Comparison of ENCODE assay signal across 27 cellular contexts in the genomic region with DNA sequence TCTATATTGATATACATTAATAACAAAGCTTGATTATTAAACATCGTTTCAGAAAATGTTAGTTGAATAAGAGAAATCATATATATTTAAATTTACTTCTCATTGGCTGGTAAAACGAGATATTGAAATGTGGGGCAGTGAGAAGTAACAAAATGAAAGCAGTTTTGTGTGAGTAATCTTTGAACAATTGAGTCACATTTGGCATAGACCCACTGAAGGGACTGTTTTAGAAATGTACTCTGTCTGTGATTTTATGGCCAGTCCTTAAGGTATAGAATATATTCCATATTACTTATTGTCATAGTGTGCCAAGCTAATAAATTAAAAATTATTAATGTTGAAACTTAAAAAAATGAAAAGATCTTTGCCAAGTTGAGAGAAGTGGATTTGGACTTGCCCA.
"Had no signal": no experiment of that assay in that cellular context is flagged by ENCODE, and none has a peak within 500 bp of the region (broad histone marks: within the 10 kb centered on the region; RNA-seq: fewer than 3 reads in every experiment).

No MANE protein-coding gene starts in this region.

- H3K27me3 ChIP-seq: adrenal gland, body of pancreas, MG63, Peyer's patch had no signal

- H3K36me3 Mint-ChIP-seq: activated naive CD8-positive, alpha-beta T cell treated with anti-CD3 and anti-CD28 coated beads, Interleukin-2, amount 10 ng/mL, durations not matched to agents 7 days and 5 days had no signal

- H3K27ac Mint-ChIP-seq: activated CD4-positive, alpha-beta T cell treated with anti-CD3 and anti-CD28 coated beads, Interleukin-2, amount 10 ng/mL, durations not matched to agents 24 days and 14 days; activated CD8-positive, alpha-beta T cell treated with anti-CD3 and anti-CD28 coated beads for 36 hours; activated naive CD8-positive, alpha-beta T cell treated with anti-CD3 and anti-CD28 coated beads, Interleukin-2, amount 10 ng/mL, durations not matched to agents 7 days and 5 days; activated T-cell treated with anti-CD3 and anti-CD28 coated beads, Interleukin-2, amount 50 U/mL, for 72 hours; activated T-helper 17 cell treated with anti-CD3 and anti-CD28 coated beads, Interleukin-2, amount 50 U/mL, for 72 hours had no signal

- H3K4me1 Mint-ChIP-seq: activated CD4-positive, alpha-beta T cell treated with anti-CD3 and anti-CD28 coated beads, Interleukin-2, amount 10 ng/mL, durations not matched to agents 24 days and 14 days; activated naive CD8-positive, alpha-beta T cell treated with anti-CD3 and anti-CD28 coated beads, Interleukin-2, amount 10 ng/mL, durations not matched to agents 7 days and 5 days; activated T-helper 17 cell treated with anti-CD3 and anti-CD28 coated beads, Interleukin-2, amount 50 U/mL, for 72 hours had no signal

- ATAC-seq: activated CD8-positive, alpha-beta T cell treated with anti-CD3 and anti-CD28 coated beads for 36 hours; activated T-cell treated with anti-CD3 and anti-CD28 coated beads, Interleukin-2, amount 50 U/mL, for 72 hours; activated T-helper 17 cell treated with anti-CD3 and anti-CD28 coated beads, Interleukin-2, amount 50 U/mL, for 72 hours; body of pancreas; K562; Right ventricle myocardium inferior had no signal

- H3K9me3 ChIP-seq: adrenal gland, body of pancreas, MG63 had no signal

- DNase-seq: activated CD4-positive, alpha-beta T cell treated with anti-CD3 and anti-CD28 coated beads, Interleukin-2, amount 10 ng/mL, durations not matched to agents 24 days and 14 days; activated CD4-positive, alpha-beta T cell treated with anti-CD3 and anti-CD28 coated beads, Interleukin-2, amount 50 U/mL, for 4 hours; activated CD8-positive, alpha-beta T cell treated with anti-CD3 and anti-CD28 coated beads for 36 hours; activated effector memory CD4-positive, alpha-beta T cell treated with anti-CD3 and anti-CD28 coated beads, Interleukin-2, amount 50 U/mL, for 16 hours; activated naive CD4-positive, alpha-beta T cell; activated naive CD4-positive, alpha-beta T cell treated with anti-CD3 and anti-CD28 coated beads, Interleukin-2, amount 50 U/mL, for 16 hours; activated naive CD8-positive, alpha-beta T cell treated with anti-CD3 and anti-CD28 coated beads, Interleukin-2, amount 10 ng/mL, durations not matched to agents 7 days and 5 days; activated T-cell treated with anti-CD3 and anti-CD28 coated beads, Interleukin-2, amount 50 U/mL, for 1 hour; activated T-cell treated with anti-CD3 and anti-CD28 coated beads, Interleukin-2, amount 50 U/mL, for 72 hours; adrenal gland; body of pancreas; central memory CD4-positive, alpha-beta T cell; IMR-90; MG63; NCI-H1048; NCI-H1436 treated with DMSO at 0.1 percent for 48 hours; NCI-H1694 treated with DMSO at 0.1 percent for 48 hours; NCI-H2029; NCI-H345; NCI-H524 treated with DMSO at 0.1 percent for 48 hours; Peyer's patch; SIG-M5; T1000 had no signal

- H3K27ac ChIP-seq: adrenal gland, body of pancreas, Peyer's patch, RWPE1 had no signal

- H3K4me3 Mint-ChIP-seq: activated CD4-positive, alpha-beta T cell treated with anti-CD3 and anti-CD28 coated beads, Interleukin-2, amount 10 ng/mL, durations not matched to agents 24 days and 14 days; activated CD8-positive, alpha-beta T cell treated with anti-CD3 and anti-CD28 coated beads for 36 hours; activated naive CD8-positive, alpha-beta T cell treated with anti-CD3 and anti-CD28 coated beads, Interleukin-2, amount 10 ng/mL, durations not matched to agents 7 days and 5 days; activated T-cell treated with anti-CD3 and anti-CD28 coated beads, Interleukin-2, amount 50 U/mL, for 72 hours; activated T-helper 17 cell treated with anti-CD3 and anti-CD28 coated beads, Interleukin-2, amount 50 U/mL, for 72 hours had no signal

- H3K4me1 ChIP-seq: adrenal gland, body of pancreas, Peyer's patch had no signal

- H3K9me3 Mint-ChIP-seq: activated CD4-positive, alpha-beta T cell treated with anti-CD3 and anti-CD28 coated beads, Interleukin-2, amount 10 ng/mL, durations not matched to agents 24 days and 14 days; activated naive CD8-positive, alpha-beta T cell treated with anti-CD3 and anti-CD28 coated beads, Interleukin-2, amount 10 ng/mL, durations not matched to agents 7 days and 5 days; activated T-helper 17 cell treated with anti-CD3 and anti-CD28 coated beads, Interleukin-2, amount 50 U/mL, for 72 hours had no signal

- H3K36me3 ChIP-seq: adrenal gland, MG63, Peyer's patch had no signal

- H3K4me3 ChIP-seq: adrenal gland, body of pancreas, K562, MG63, Peyer's patch had no signal

- H3K27me3 Mint-ChIP-seq: activated CD4-positive, alpha-beta T cell treated with anti-CD3 and anti-CD28 coated beads, Interleukin-2, amount 10 ng/mL, durations not matched to agents 24 days and 14 days; activated CD8-positive, alpha-beta T cell treated with anti-CD3 and anti-CD28 coated beads for 36 hours; activated naive CD8-positive, alpha-beta T cell treated with anti-CD3 and anti-CD28 coated beads, Interleukin-2, amount 10 ng/mL, durations not matched to agents 7 days and 5 days; activated T-helper 17 cell treated with anti-CD3 and anti-CD28 coated beads, Interleukin-2, amount 50 U/mL, for 72 hours had no signal
